25 cellular contexts compared by ENCODE assay signal in genomic region chr9:19830796-19831195, GRCh38. TPM values are rescaled to one million over a fixed set of nuclear protein-coding genes. Genes with fewer than 3 reads are reported as not detected.
DNase-seq lines count a peak whose midpoint lies in the region; ATAC-seq and TF ChIP-seq lines count a peak whose summit lies in the region.
"Had no signal": no experiment of that assay in that cellular context is flagged by ENCODE, and none has a peak within 500 bp of the region (broad histone marks: within the 10 kb centered on the region; RNA-seq: fewer than 3 reads in every experiment).

No MANE protein-coding gene starts in this region.

- no peak overlapping the region for H4K91ac ChIP-seq in IMR-90 (ENCODE audit: insufficient read depth, low read depth, low read length)

- H3K27me3 ChIP-seq in IMR-90 (ENCODE audit: control insufficient read depth, insufficient read depth, low read length) (no peaks in the 10 kb centered on the region), Caco-2 (replicated peaks; ENCODE audit: control insufficient read depth, insufficient read depth, low read length) (no peaks in the 10 kb centered on the region), colonic mucosa (no peaks in the 10 kb centered on the region)
- H3K27me3 ChIP-seq: BE2C, BLaER1 had no signal

- H3K9me1 ChIP-seq in IMR-90 (ENCODE audit: insufficient read depth, low read length) = no peaks in the 10 kb centered on the region

- H3K4me3 ChIP-seq in IMR-90 (ENCODE audit: insufficient read depth, low read depth, low read length) = no peak overlapping the region
- no peak overlapping the region for H3K4me3 ChIP-seq in Caco-2 (ENCODE audit: low read depth, low read length)
- H3K4me3 ChIP-seq in colonic mucosa = no peak overlapping the region
- H3K4me3 ChIP-seq: BLaER1, GM12878 had no signal

- in situ Hi-C loops in IMR-90 (cut with MboI; ENCODE audit: low sequenced_read_pairs) = no loop called here

- H3K4me1 ChIP-seq in IMR-90 (ENCODE audit: control insufficient read depth, insufficient read depth, low read length) = no peaks in the 10 kb centered on the region
- H3K4me1 ChIP-seq in Caco-2 = no peaks in the 10 kb centered on the region
- no peaks in the 10 kb centered on the region for H3K4me1 ChIP-seq in colonic mucosa
- H3K4me1 ChIP-seq: BE2C, BLaER1 had no signal

- no peak overlapping the region for H3K27ac Mint-ChIP-seq in Caco-2 (ENCODE audit: unreplicated experiment)
- H3K27ac Mint-ChIP-seq: CD4-positive, alpha-beta T cell; CD8-positive, alpha-beta T cell had no signal

- no peak overlapping the region for H2AK9ac ChIP-seq in IMR-90 (replicated peaks; ENCODE audit: low read depth, low read length, poor library complexity)

- BruUV-seq in IMR-90 (replicated peaks; lab: Mats Ljungman, UMichigan) (no TSS peak), Caco-2 (replicated peaks; lab: Mats Ljungman, UMichigan) (no TSS peak)

- H3K23ac ChIP-seq in IMR-90 (ENCODE audit: low read depth, low read length) = no peak overlapping the region

- H3K79me1 ChIP-seq in IMR-90 (ENCODE audit: low read depth in 1 of 2, low read length in 2 of 2) = no peaks in the 10 kb centered on the region

- no peaks in the 10 kb centered on the region for H4K20me1 ChIP-seq in IMR-90 (ENCODE audit: insufficient read depth, low read length)
- H4K20me1 ChIP-seq: BLaER1 had no signal

- no peak overlapping the region for H3K4me2 ChIP-seq in IMR-90 (ENCODE audit: low read depth, low read length)
- H3K4me2 ChIP-seq: BLaER1 had no signal

- H3K56ac ChIP-seq in IMR-90 (ENCODE audit: extremely low read depth, insufficient read depth, low read length) = no peak overlapping the region

- H2AK5ac ChIP-seq in IMR-90 (ENCODE audit: low read depth, low read length) = no peak overlapping the region

- TF ChIP-seq RAD21 in IMR-90 (IDR thresholded peaks at IDR 0.05; ENCODE audit: low read length) = no peak

- dilution Hi-C loops in IMR-90 (cut with HindIII; ENCODE audit: low sequenced_read_pairs, unreplicated experiment) = no loop called here

- CTCF ChIA-PET in IMR-90 (lab: Yijun Ruan, JAX) = no interaction called here
- CTCF ChIA-PET in Caco-2 (lab: Charles Lee) = no interaction called here

- DNase-seq in IMR-90 (no peak), myocyte (ENCODE audit: low read depth) (peak; percentile 13), C1 segment of cervical spinal cord (lab: John Stamatoyannopoulos, UW) (no peak), Caco-2 (no peak), colonic mucosa (no peak)
- DNase-seq: 8988T; ACHN; BE2C; CD4-positive, alpha-beta T cell; CD8-positive, alpha-beta T cell; DMS 273 treated with DMSO at 0.1 percent for 48 hours; DMS153; DMS53; DMS79; DND-41; EL; GDM1 had no signal

- POLR2A ChIA-PET in IMR-90 (lab: Charles Lee; ENCODE audit: unreplicated experiment) = no interaction called here
- POLR2A ChIA-PET in Caco-2 (lab: Charles Lee) = no interaction called here

- TF ChIP-seq POLR2A in IMR-90 (IDR thresholded peaks at IDR 0.05; ENCODE audit: low read depth, low read length) = no peak

- no peak overlapping the region for H3K18ac ChIP-seq in IMR-90 (ENCODE audit: low read depth, low read length)

- H2BK120ac ChIP-seq in IMR-90 (ENCODE audit: low read depth, low read length) = no peak overlapping the region

- H4K8ac ChIP-seq in IMR-90 (ENCODE audit: low read depth in 2 of 2, low read length in 2 of 2) = no peak overlapping the region

- H3K4ac ChIP-seq in IMR-90 (ENCODE audit: low read depth, low read length) = no peak overlapping the region

- no CpG with 5 or more reads among the region's 1 CpG for WGBS in IMR-90 (ENCODE audit: extremely low coverage in 2 of 2, insufficient read length in 1 of 2), 2 experiments

- no peak for ATAC-seq in IMR-90 (ENCODE audit: low read depth)
- ATAC-seq: CD8-positive, alpha-beta T cell; GM12878 had no signal

- no peak overlapping the region for H3K14ac ChIP-seq in IMR-90 (replicated peaks; ENCODE audit: low read depth, low read length)

- H2BK5ac ChIP-seq in IMR-90 (ENCODE audit: low read depth, low read length, poor library complexity, severe bottlenecking) = no peak overlapping the region

- no peaks in the 10 kb centered on the region for H3K36me3 ChIP-seq in IMR-90 (ENCODE audit: control insufficient read depth, insufficient read depth, low read length)
- no peaks in the 10 kb centered on the region for H3K36me3 ChIP-seq in Caco-2 (ENCODE audit: control insufficient read depth, insufficient read depth, low read length)
- H3K36me3 ChIP-seq in colonic mucosa = no peaks in the 10 kb centered on the region
- H3K36me3 ChIP-seq: BE2C, BLaER1 had no signal

- H3K27me3 Mint-ChIP-seq in Caco-2 (ENCODE audit: insufficient read depth, unreplicated experiment) = no peaks in the 10 kb centered on the region

- no peaks in the 10 kb centered on the region for H3K36me3 Mint-ChIP-seq in Caco-2 (ENCODE audit: insufficient read depth, unreplicated experiment)
- H3K36me3 Mint-ChIP-seq: CD8-positive, alpha-beta T cell had no signal

- H3K27ac ChIP-seq in IMR-90 (ENCODE audit: insufficient read depth, low read length) (no peak overlapping the region), VCaP (peak overlapping the region; percentile 66), colonic mucosa (no peak overlapping the region)
- H3K27ac ChIP-seq: BLaER1, C4-2B had no signal

- TF ChIP-seq CTCF in IMR-90 (conservative IDR thresholded peaks at IDR 0.05; ENCODE audit: low read depth, low read length) (no peak), VCaP (conservative IDR thresholded peaks at IDR 0.05) (no peak), Caco-2 (IDR thresholded peaks at IDR 0.05; ENCODE audit: insufficient read depth in 1 of 2, low read depth in 1 of 2, low read length in 1 of 2, severe bottlenecking in 1 of 2, unreplicated experiment in 1 of 2) (no peak), colonic mucosa (IDR thresholded peaks at IDR 0.05) (no peak)

- no peak overlapping the region for H2AFZ ChIP-seq in IMR-90 (replicated peaks; ENCODE audit: low read length, poor library complexity)

- no peak overlapping the region for H2BK15ac ChIP-seq in IMR-90 (ENCODE audit: low read depth, low read length)

- intact Hi-C loops in IMR-90 (cut with micrococcal nuclease) = no loop called here
- intact Hi-C loops in Caco-2 (cut with micrococcal nuclease; ENCODE audit: unreplicated experiment) = no loop called here
- intact Hi-C loops in colonic mucosa (cut with DNase I) = no loop called here

- no peak overlapping the region for H4K5ac ChIP-seq in IMR-90 (ENCODE audit: low read depth, low read length)

- no peaks in the 10 kb centered on the region for H3K4me1 Mint-ChIP-seq in Caco-2 (ENCODE audit: low read depth, unreplicated experiment)

- H2BK20ac ChIP-seq in IMR-90 (ENCODE audit: low read depth, low read length) = no peak overlapping the region

- H3K9me3 ChIP-seq in IMR-90 (ENCODE audit: control insufficient read depth, insufficient read depth, low read length) (0 out of 2 replicates have a peak, but pooled peaks cover 2% of the 10 kb centered on the region), Caco-2 (no peaks in the 10 kb centered on the region), colonic mucosa (no peaks in the 10 kb centered on the region)
- H3K9me3 ChIP-seq: BE2C had no signal

- H3K9ac ChIP-seq in IMR-90 (ENCODE audit: low read depth, low read length) (no peak overlapping the region), colonic mucosa (ENCODE audit: low read depth in 2 of 2, low read length in 2 of 2) (no peak overlapping the region)
- H3K9ac ChIP-seq: BLaER1 had no signal

- H3K4me3 Mint-ChIP-seq in Caco-2 (ENCODE audit: unreplicated experiment) = no peak overlapping the region
- H3K4me3 Mint-ChIP-seq: CD4-positive, alpha-beta T cell; CD8-positive, alpha-beta T cell had no signal

- H3K9me3 Mint-ChIP-seq in Caco-2 (ENCODE audit: unreplicated experiment) = no peaks in the 10 kb centered on the region

TF ChIP-seq in IMR-90, 13 proteins besides CTCF, POLR2A, EP300 and RAD21:
- no peak for TF ChIP-seq BHLHE40 (IDR thresholded peaks at IDR 0.05; ENCODE audit: low read depth, low read length)
- TF ChIP-seq CEBPB (IDR thresholded peaks at IDR 0.05; ENCODE audit: low read depth, low read length) = peak; percentile 33
- no peak for TF ChIP-seq MXI1 (IDR thresholded peaks at IDR 0.05; ENCODE audit: borderline replicate concordance, low read depth, low read length)
- no peak for TF ChIP-seq NFE2L2 (IDR thresholded peaks at IDR 0.05; ENCODE audit: low read depth, low read length)

RNA-seq across cellular contexts. Expression of gene SLC24A2, which starts 42.0 kb away (rescaled TPM):
- total RNA-seq in IMR-90 (2012; rRNA removed) (not detected in 2 replicates), myocyte (0.26 and 0.53 TPM in 2 replicates), Caco-2 (2022) (0.07 TPM in 1 of 2 replicates, not detected in the other), colonic mucosa (under 1 TPM; 0.05 TPM)
- polyA plus RNA-seq in IMR-90 (2012; rRNA removed) = not detected in 2 replicates
- polyA plus RNA-seq in IMR-90 (2012; cell fraction: cytosol; rRNA removed) = not detected in 2 replicates
- under 0.01 TPM in 1 of 2 replicates, not detected in the other for polyA plus RNA-seq in IMR-90 (2012; cell fraction: nucleus; rRNA removed; ENCODE audit: low replicate concordance)
- polyA plus RNA-seq in myocyte (2012) = 0.97 TPM
- total RNA-seq: A673; CD4-positive, alpha-beta T cell; CD8-positive, alpha-beta T cell; Daoy; G401; GM12878 had no signal
- polyA plus RNA-seq: AG04450, GM12878 had no signal
